Comparison of ENCODE assay signal across 1 cellular context in the genomic region with DNA sequence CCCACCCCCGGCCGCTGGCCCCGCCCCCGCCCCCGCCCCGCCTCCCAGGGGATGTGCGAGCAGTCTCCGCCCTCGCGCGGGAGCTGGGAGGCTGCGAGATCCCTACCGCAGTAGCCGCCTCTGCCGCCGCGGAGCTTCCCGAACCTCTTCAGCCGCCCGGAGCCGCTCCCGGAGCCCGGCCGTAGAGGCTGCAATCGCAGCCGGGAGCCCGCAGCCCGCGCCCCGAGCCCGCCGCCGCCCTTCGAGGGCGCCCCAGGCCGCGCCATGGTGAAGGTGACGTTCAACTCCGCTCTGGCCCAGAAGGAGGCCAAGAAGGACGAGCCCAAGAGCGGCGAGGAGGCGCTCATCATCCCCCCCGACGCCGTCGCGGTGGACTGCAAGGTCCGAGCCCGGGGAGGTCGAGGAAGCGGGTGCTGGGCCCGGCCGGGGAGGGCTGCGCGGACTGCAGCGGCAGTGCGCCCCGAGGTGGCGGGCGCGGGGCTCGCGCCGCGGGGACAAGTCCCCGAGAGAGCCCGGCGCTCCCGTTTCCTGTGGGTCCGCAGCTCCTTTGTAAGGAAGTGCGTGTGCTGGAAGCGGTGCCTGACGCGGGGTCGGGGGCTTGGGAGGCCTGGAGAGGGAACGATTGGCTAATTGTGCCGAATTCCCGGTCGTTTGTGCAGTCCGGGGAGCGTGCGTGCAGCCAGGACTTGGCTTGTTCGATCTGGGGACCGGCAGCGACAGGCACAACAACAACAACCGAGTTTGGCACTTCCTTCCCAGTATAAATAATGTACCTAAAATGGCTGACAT.
TF ChIP-seq lines count a peak whose summit lies in the region.

A gene (plus strand): TSS at position 110 of the 789 bp plus-strand sequence. CDS start 155 bp downstream, at position 265.

TF ChIP-seq in K562, 482 proteins besides CTCF, POLR2A, EP300 and RAD21 (continued from another document):
- TF ChIP-seq, protein P1, sequence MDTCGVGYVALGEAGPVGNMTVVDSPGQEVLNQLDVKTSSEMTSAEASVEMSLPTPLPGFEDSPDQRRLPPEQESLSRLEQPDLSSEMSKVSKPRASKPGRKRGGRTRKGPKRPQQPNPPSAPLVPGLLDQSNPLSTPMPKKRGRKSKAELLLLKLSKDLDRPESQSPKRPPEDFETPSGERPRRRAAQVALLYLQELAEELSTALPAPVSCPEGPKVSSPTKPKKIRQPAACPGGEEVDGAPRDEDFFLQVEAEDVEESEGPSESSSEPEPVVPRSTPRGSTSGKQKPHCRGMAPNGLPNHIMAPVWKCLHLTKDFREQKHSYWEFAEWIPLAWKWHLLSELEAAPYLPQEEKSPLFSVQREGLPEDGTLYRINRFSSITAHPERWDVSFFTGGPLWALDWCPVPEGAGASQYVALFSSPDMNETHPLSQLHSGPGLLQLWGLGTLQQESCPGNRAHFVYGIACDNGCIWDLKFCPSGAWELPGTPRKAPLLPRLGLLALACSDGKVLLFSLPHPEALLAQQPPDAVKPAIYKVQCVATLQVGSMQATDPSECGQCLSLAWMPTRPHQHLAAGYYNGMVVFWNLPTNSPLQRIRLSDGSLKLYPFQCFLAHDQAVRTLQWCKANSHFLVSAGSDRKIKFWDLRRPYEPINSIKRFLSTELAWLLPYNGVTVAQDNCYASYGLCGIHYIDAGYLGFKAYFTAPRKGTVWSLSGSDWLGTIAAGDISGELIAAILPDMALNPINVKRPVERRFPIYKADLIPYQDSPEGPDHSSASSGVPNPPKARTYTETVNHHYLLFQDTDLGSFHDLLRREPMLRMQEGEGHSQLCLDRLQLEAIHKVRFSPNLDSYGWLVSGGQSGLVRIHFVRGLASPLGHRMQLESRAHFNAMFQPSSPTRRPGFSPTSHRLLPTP (IDR thresholded peaks at IDR 0.05; ENCODE audit: borderline replicate concordance, extremely low read depth, insufficient read length): no peak
- TF ChIP-seq YY1 (IDR thresholded peaks at IDR 0.05; ENCODE audit: borderline replicate concordance in 1 of 3, control insufficient read depth in 1 of 3, extremely low read depth in 1 of 3, insufficient read depth in 3 of 3, insufficient read length in 1 of 3, insufficient replicate concordance in 2 of 3, low read depth in 1 of 3, low read length in 2 of 3) (peak in 1 of 3 experiments; percentile 25), ERF (CRISPR knock-in tag; IDR thresholded peaks at IDR 0.05) (no peak)
- TF ChIP-seq, protein P2, sequence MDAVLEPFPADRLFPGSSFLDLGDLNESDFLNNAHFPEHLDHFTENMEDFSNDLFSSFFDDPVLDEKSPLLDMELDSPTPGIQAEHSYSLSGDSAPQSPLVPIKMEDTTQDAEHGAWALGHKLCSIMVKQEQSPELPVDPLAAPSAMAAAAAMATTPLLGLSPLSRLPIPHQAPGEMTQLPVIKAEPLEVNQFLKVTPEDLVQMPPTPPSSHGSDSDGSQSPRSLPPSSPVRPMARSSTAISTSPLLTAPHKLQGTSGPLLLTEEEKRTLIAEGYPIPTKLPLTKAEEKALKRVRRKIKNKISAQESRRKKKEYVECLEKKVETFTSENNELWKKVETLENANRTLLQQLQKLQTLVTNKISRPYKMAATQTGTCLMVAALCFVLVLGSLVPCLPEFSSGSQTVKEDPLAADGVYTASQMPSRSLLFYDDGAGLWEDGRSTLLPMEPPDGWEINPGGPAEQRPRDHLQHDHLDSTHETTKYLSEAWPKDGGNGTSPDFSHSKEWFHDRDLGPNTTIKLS (IDR thresholded peaks at IDR 0.05; ENCODE audit: borderline replicate concordance, low read depth): peak; percentile 23; the same call in 1 of the 2 replicates
